ENCODE assay signal across 8 cellular contexts in genomic region chr2:186575302-186575701, GRCh38. TPM values are rescaled to one million over a fixed set of nuclear protein-coding genes. Genes with fewer than 3 reads are reported as not detected.
DNase-seq lines count a peak whose midpoint lies in the region; ATAC-seq and TF ChIP-seq lines count a peak whose summit lies in the region.

No MANE protein-coding gene starts in this region.

- TF ChIP-seq CTCF in HFFc6 (IDR thresholded peaks at IDR 0.05) (no peak), PC-3 (conservative IDR thresholded peaks at IDR 0.05; ENCODE audit: low read depth, low read length) (no peak), epithelial cell of esophagus (IDR thresholded peaks at IDR 0.05; ENCODE audit: insufficient read depth, low read depth, low read length, missing control alignments) (no peak), omental fat pad (IDR thresholded peaks at IDR 0.05) (no peak), GM13977 (IDR thresholded peaks at IDR 0.05; ENCODE audit: extremely low read depth, insufficient read depth, missing control alignments) (no peak)

- H3K9me3 ChIP-seq in PC-3 (ENCODE audit: low read length) = no peaks in the 10 kb centered on the region

- H3K9me2 ChIP-seq in PC-3 (replicated peaks; ENCODE audit: low read length) = no peaks in the 10 kb centered on the region

- no peaks in the 10 kb centered on the region; the same call in 1 of the 2 replicates for H3K27me3 Mint-ChIP-seq in HFFc6 (ENCODE audit: insufficient read depth)
- peaks cover 0 to 5% of the 10 kb centered on the region in 2 donors for H3K27me3 Mint-ChIP-seq in natural killer cell treated with Interleukin-12 subunit alpha and Interleukin-12 subunit beta and Interleukin-15 and Interleukin-18, amount 100 ng/mL, for 72 hours

- peaks cover 48% of the 10 kb centered on the region for H3K4me1 ChIP-seq in PC-3 (ENCODE audit: insufficient read depth, low read length)

- H2AFZ ChIP-seq in PC-3 (ENCODE audit: low read length) = no peak overlapping the region

- H3K36me3 Mint-ChIP-seq in HFFc6 (ENCODE audit: low read depth) = no peaks in the 10 kb centered on the region
- H3K36me3 Mint-ChIP-seq in natural killer cell treated with Interleukin-12 subunit alpha and Interleukin-12 subunit beta and Interleukin-15 and Interleukin-18, amount 100 ng/mL, for 72 hours = no peaks in the 10 kb centered on the region

- H3K4me3 ChIP-seq in PC-3 (ENCODE audit: low read length) (no peak overlapping the region), epithelial cell of esophagus (ENCODE audit: low read length) (no peak overlapping the region)

- intact Hi-C loops in PC-3 (cut with micrococcal nuclease) = loop anchor here (5.0 kb wide), 1 partner anchor 67 kb away; no protein-coding TSS in a partner anchor

- no peaks in the 10 kb centered on the region for H3K79me2 ChIP-seq in PC-3 (ENCODE audit: low read length)

- POLR2A ChIA-PET in PC-3 (lab: Charles Lee; ENCODE audit: unreplicated experiment) = interaction anchor here (0.9 kb wide), 1 partner anchor 14 kb away, joined by 5 read pairs; no protein-coding TSS in a partner anchor

- H3K4me3 Mint-ChIP-seq in HFFc6 = peak overlapping the region; percentile 53; the same call in 1 of the 2 replicates
- no peak overlapping the region for H3K4me3 Mint-ChIP-seq in natural killer cell treated with Interleukin-12 subunit alpha and Interleukin-12 subunit beta and Interleukin-15 and Interleukin-18, amount 100 ng/mL, for 72 hours

- H3F3A ChIP-seq in PC-3 (ENCODE audit: low read length, unreplicated experiment) = no peaks in the 10 kb centered on the region

- H3K4me2 ChIP-seq in PC-3 (ENCODE audit: low read length) = peak overlapping the region; percentile 40

- H3K27ac ChIP-seq in PC-3 (ENCODE audit: low read length) = peak overlapping the region; percentile 13

- H3K9ac ChIP-seq in PC-3 (ENCODE audit: low read length) = no peak overlapping the region

- BruUV-seq in PC-3 (replicated peaks; lab: Mats Ljungman, UMichigan) = no TSS peak

- DNase-seq in DMS 273 treated with DMSO at 0.1 percent for 48 hours (lab: John Stamatoyannopoulos, UW) = peak; percentile 49
- peak; percentile 96 for DNase-seq in HFFc6
- DNase-seq in PC-3 = peak; percentile 96
- peak; percentile 98 for DNase-seq in epithelial cell of esophagus (ENCODE audit: low read depth)
- DNase-seq in omental fat pad (ENCODE audit: low spot score) = no peak
- DNase-seq in GM13977 (ENCODE audit: low spot score) = no peak
- no peak for DNase-seq in natural killer cell treated with Interleukin-12 subunit alpha and Interleukin-12 subunit beta and Interleukin-15 and Interleukin-18, amount 100 ng/mL, for 72 hours (ENCODE audit: low spot score)

- ATAC-seq in PC-3 = peak; percentile 94
- peak; percentile 93 for ATAC-seq in omental fat pad (ENCODE audit: low FRiP score)
- no peak for ATAC-seq in HG02798 (IDR thresholded peaks at IDR 0.05; ENCODE audit: poor library complexity, unreplicated experiment)
- no peak for ATAC-seq in natural killer cell treated with Interleukin-12 subunit alpha and Interleukin-12 subunit beta and Interleukin-15 and Interleukin-18, amount 100 ng/mL, for 72 hours

- in situ Hi-C loops in GM13977 (cut with MboI; ENCODE audit: low pct_unique_long_range_greater_than_20kb, low sequenced_read_pairs, unreplicated experiment) = no loop called here

- H3K4me1 Mint-ChIP-seq in HFFc6 (ENCODE audit: low read depth) = peaks cover 36% of the 10 kb centered on the region
- H3K4me1 Mint-ChIP-seq in natural killer cell treated with Interleukin-12 subunit alpha and Interleukin-12 subunit beta and Interleukin-15 and Interleukin-18, amount 100 ng/mL, for 72 hours (ENCODE audit: low read depth in 2 of 2) = no peaks in the 10 kb centered on the region

- H3K36me3 ChIP-seq in PC-3 (ENCODE audit: low read depth, low read length) = no peaks in the 10 kb centered on the region

- no peaks in the 10 kb centered on the region for H3K27me3 ChIP-seq in PC-3 (ENCODE audit: low read length)

- no peaks in the 10 kb centered on the region for H3K9me3 Mint-ChIP-seq in HFFc6
- no peaks in the 10 kb centered on the region for H3K9me3 Mint-ChIP-seq in natural killer cell treated with Interleukin-12 subunit alpha and Interleukin-12 subunit beta and Interleukin-15 and Interleukin-18, amount 100 ng/mL, for 72 hours

- no peaks in the 10 kb centered on the region for H4K20me1 ChIP-seq in PC-3 (ENCODE audit: low read length)

- CTCF ChIA-PET in PC-3 (lab: Charles Lee) = no interaction called here

- peak overlapping the region; percentile 61; the same call in 1 of the 2 replicates for H3K27ac Mint-ChIP-seq in HFFc6
- H3K27ac Mint-ChIP-seq in natural killer cell treated with Interleukin-12 subunit alpha and Interleukin-12 subunit beta and Interleukin-15 and Interleukin-18, amount 100 ng/mL, for 72 hours = no peak overlapping the region

RNA-seq across cellular contexts. Expression of gene ITGAV, which starts 14.6 kb away (rescaled TPM):
- total RNA-seq in HFFc6 (2021; fragmentation: NEBNext Ultra II Directional; extraction: Animal tissue kit (Norgen Biotek cat#: 25700)) = 10 to 100 TPM; 66.9 to 88.1 (median 80.7) TPM
- 23.5 and 25.2 TPM in 2 replicates for total RNA-seq in PC-3 (2014; rRNA removed)
- total RNA-seq in omental fat pad = 100 to 1,000 TPM in 2 of 4 donors, 10 to 100 TPM in 2; 81.3 to 155 (median 111) TPM
- total RNA-seq in natural killer cell treated with Interleukin-12 subunit alpha and Interleukin-12 subunit beta and Interleukin-15 and Interleukin-18, amount 100 ng/mL, for 72 hours = 10 to 100 TPM; 11.3 to 17.4 TPM

Comparison
In these comparisons a context has a peak if more than half of its experiments do, and no peak if none do; other contexts are left out.
1. DNase-seq: peak in DMS 273 treated with DMSO at 0.1 percent for 48 hours (single experiment), HFFc6 (single experiment), PC-3 (single experiment) and epithelial cell of esophagus (single experiment); none in omental fat pad (single experiment), GM13977 (single experiment) and natural killer cell treated with Interleukin-12 subunit alpha and Interleukin-12 subunit beta and Interleukin-15 and Interleukin-18, amount 100 ng/mL, for 72 hours (single experiment).
2. ATAC-seq: peak in PC-3 (single experiment) and omental fat pad (single experiment); none in HG02798 (single experiment) and natural killer cell treated with Interleukin-12 subunit alpha and Interleukin-12 subunit beta and Interleukin-15 and Interleukin-18, amount 100 ng/mL, for 72 hours (0 of 2).